Comparison of ENCODE assay signal across 8 cellular contexts in genomic region chr10:102869290-102870198, GRCh38. TPM values are rescaled to one million over a fixed set of nuclear protein-coding genes. Genes with fewer than 3 reads are reported as not detected.
DNase-seq lines count a peak whose midpoint lies in the region; ATAC-seq, FAIRE-seq and TF ChIP-seq lines count a peak whose summit lies in the region.

Gene AS3MT (plus strand): TSS chr10:102869470. CDS start chr10:102869593, 123 bp downstream.

- no peak for TF ChIP-seq POLR2A in A549 (IDR thresholded peaks at IDR 0.05; ENCODE audit: low read length)

- CTCF ChIA-PET in A549 (lab: Yijun Ruan, JAX) = interaction anchor here (0.6 to 3.1 kb wide), 7 partner anchors 9 to 472 kb away, joined by 3 to 12 read pairs (median 3); no protein-coding TSS in a partner anchor

- peak within 1 kb of the TSS; percentile 91 for H3K4me2 ChIP-seq in A549

- 44% methylated on average over 39 of the region's 62 CpGs for WGBS in A549 (ENCODE audit: missing lambda C conversion rate)
- 6% methylated on average over 61 of the region's 62 CpGs for WGBS in urinary bladder

- H3K4me3 ChIP-seq in A549 = peak within 1 kb of the TSS; percentile 55
- peak within 1 kb of the TSS; percentile 47 for H3K4me3 ChIP-seq in epithelial cell of esophagus (ENCODE audit: low read length)
- H3K4me3 ChIP-seq in muscle layer of colon (ENCODE audit: low read depth in 1 of 2, low read length in 2 of 2) = peak within 1 kb of the TSS; percentile 70 to 74
- H3K4me3 ChIP-seq in urinary bladder (ENCODE audit: low read depth, low read length) = peak within 1 kb of the TSS; percentile 42

- TF ChIP-seq RAD21 in A549 (conservative IDR thresholded peaks at IDR 0.05 in 1 of 2, IDR thresholded peaks at IDR 0.05 in 1 of 2) = no peak

- 0 out of 3 replicates have a peak, but pooled peaks cover 4% of the 10 kb centered on the region for H3K4me1 ChIP-seq in A549
- H3K4me1 ChIP-seq in muscle layer of colon (ENCODE audit: insufficient read depth, low read length) = no peaks in the 10 kb centered on the region
- H3K4me1 ChIP-seq in urinary bladder (ENCODE audit: insufficient read depth) = no peaks in the 10 kb centered on the region

- no peak for FAIRE-seq in A549 (lab: Jason Lieb, UNC)

- H3K36me3 ChIP-seq in muscle layer of colon (ENCODE audit: insufficient read depth, low read length) = peaks cover 3% of the 10 kb centered on the region
- no peaks in the 10 kb centered on the region for H3K36me3 ChIP-seq in urinary bladder (ENCODE audit: insufficient read depth)

- H3K9ac ChIP-seq in muscle layer of colon (ENCODE audit: low read length) = peak within 1 kb of the TSS; percentile 50

- DNase-seq in A549 (ENCODE audit: low read depth in 1 of 2, low spot score in 1 of 2) (peak; percentile 23 to 52), SK-N-DZ (ENCODE audit: low spot score) (peak; percentile 79), epithelial cell of esophagus (ENCODE audit: low read depth) (peak; percentile 30), UCSD-AML1 (lab: John Stamatoyannopoulos, UW; ENCODE audit: unreplicated experiment) (no peak)

- POLR2A ChIA-PET in A549 (lab: Yijun Ruan, JAX) = interaction anchor here (0.6 to 1.1 kb wide), 2 partner anchors 15 to 370 kb away, joined by 3 to 6 read pairs; partner anchors contain the start of gene BORCS7

- peak; percentile 96 to 97 for ATAC-seq in A549
- peak; percentile 57 for ATAC-seq in GM18498 (IDR thresholded peaks at IDR 0.05; ENCODE audit: unreplicated experiment)
- ATAC-seq in GM19463 (IDR thresholded peaks at IDR 0.05; ENCODE audit: unreplicated experiment) = no peak

- peak within 1 kb of the TSS; percentile 77 to 88 for H3K27ac ChIP-seq in A549
- peak within 1 kb of the TSS; percentile 66 for H3K27ac ChIP-seq in muscle layer of colon (ENCODE audit: low read depth, low read length)
- no peak within 1 kb of the TSS for H3K27ac ChIP-seq in urinary bladder (ENCODE audit: low read depth)

- TF ChIP-seq CTCF in A549 (IDR thresholded peaks at IDR 0.05) = no peak
- no peak for TF ChIP-seq CTCF in epithelial cell of esophagus (IDR thresholded peaks at IDR 0.05; ENCODE audit: insufficient read depth, low read depth, low read length, missing control alignments)

- H3K9me3 ChIP-seq in A549 = no peaks in the 10 kb centered on the region
- H3K9me3 ChIP-seq in muscle layer of colon (ENCODE audit: low read length) = no peaks in the 10 kb centered on the region

- no peaks in the 10 kb centered on the region for H3K27me3 ChIP-seq in muscle layer of colon (ENCODE audit: control insufficient read depth in 1 of 2, insufficient read depth in 2 of 2, low read length in 2 of 2)

- TF ChIP-seq EP300 in A549 (IDR thresholded peaks at IDR 0.05) = no peak

TF ChIP-seq in A549, 52 proteins besides CTCF, POLR2A, EP300 and RAD21:
- TF ChIP-seq E2F6 (IDR thresholded peaks at IDR 0.05; ENCODE audit: borderline replicate concordance, low read depth) (peak; percentile 42; the same call in 1 of the 2 replicates), MYC (IDR thresholded peaks at IDR 0.05; ENCODE audit: borderline replicate concordance, low read length) (no peak), PHF8 (IDR thresholded peaks at IDR 0.05; ENCODE audit: borderline replicate concordance, low read depth) (peak; percentile 30; the same call in 1 of the 2 replicates), ZSCAN20 (CRISPR knock-in tag; IDR thresholded peaks at IDR 0.05) (no peak), CHD4 (IDR thresholded peaks at IDR 0.05; ENCODE audit: borderline replicate concordance) (no peak)

RNA-seq across cellular contexts. Expression of gene AS3MT, which starts in this region (rescaled TPM):
- polyA plus RNA-seq in A549 (2011; rRNA removed) = 8.6 and 10.8 TPM in 2 replicates
- 4.6 and 5.1 TPM in 2 replicates for polyA plus RNA-seq in A549 (2012; cell fraction: cytosol; rRNA removed)
- polyA plus RNA-seq in A549 (2012; cell fraction: nucleus; rRNA removed) = 2.4 and 4.8 TPM in 2 replicates
- polyA plus RNA-seq in A549 (2017; fragmentation: RNase III; extraction: RNeasy Plus Mini Kit Qiagen cat#74134 plus additional on column Dnase treatment) = 9.7 to 10.7 TPM (median 10.7 TPM) in 3 replicates
- 1.6 and 2.0 TPM in 2 replicates for polyA minus RNA-seq in A549 (2011; rRNA and poly(A)+ RNA removed)
- polyA plus RNA-seq in SK-N-DZ (2014; cell fraction: cytosol; rRNA removed) = 24.7 and 35.0 TPM in 2 replicates
- polyA plus RNA-seq in SK-N-DZ (2014; cell fraction: nucleus; rRNA removed) = 15.8 and 16.6 TPM in 2 replicates
- total RNA-seq in urinary bladder = 4.1 TPM
- 3.9 TPM for polyA plus RNA-seq in urinary bladder
